8 cellular contexts compared by ENCODE assay signal in genomic region chr2:149331023-149331400, GRCh38. TPM values are rescaled to one million over a fixed set of nuclear protein-coding genes. Genes with fewer than 3 reads are reported as not detected.
DNase-seq lines count a peak whose midpoint lies in the region; ATAC-seq, FAIRE-seq and TF ChIP-seq lines count a peak whose summit lies in the region.

No MANE protein-coding gene starts in this region.

- no peak for TF ChIP-seq RAD21 in H1 (IDR thresholded peaks at IDR 0.05 in 1 of 2, conservative IDR thresholded peaks at IDR 0.05 in 1 of 2; ENCODE audit: low read depth in 2 of 2, low read length in 2 of 2)

- H2BK120ac ChIP-seq in H1 (replicated peaks; ENCODE audit: low read depth, low read length), result no peak overlapping the region

- H3K23ac ChIP-seq in H1 (ENCODE audit: insufficient read length), result no peak overlapping the region

- H3K4me2 ChIP-seq in H1 (ENCODE audit: insufficient read depth in 1 of 2, low read depth in 2 of 2, low read length in 2 of 2), result peak overlapping the region; percentile 99 to 100

- TF ChIP-seq EP300 in H1 (IDR thresholded peaks at IDR 0.05; ENCODE audit: borderline replicate concordance in 1 of 2, low read depth in 2 of 2, low read length in 2 of 2), result no peak

- H3K23me2 ChIP-seq in H1 (ENCODE audit: low read depth, low read length), result peaks cover 14% of the 10 kb centered on the region; the same call in 1 of the 2 replicates

- peak overlapping the region; percentile 64; the same call in 1 of the 2 replicates for H4K8ac ChIP-seq in H1 (ENCODE audit: extremely low read depth, insufficient read depth, low read length)

- POLR2A ChIA-PET in AG04450 (lab: Yijun Ruan, JAX), result no interaction called here
- POLR2A ChIA-PET in H1 (lab: Charles Lee; ENCODE audit: partially characterized antibody), result interaction anchor here (1.2 to 1.3 kb wide), 2 partner anchors 13 to 254 kb away, joined by 3 to 4 read pairs; no protein-coding TSS in a partner anchor

- peak overlapping the region in 3 of 4 experiments; percentile 52 to 66 (median 53); a peak in 6 of 7 replicates for H3K9ac ChIP-seq in H1 (replicated peaks in 1 of 4; ENCODE audit: extremely low read depth in 1 of 4, low read depth in 3 of 4, low read length in 3 of 4)

- no peak overlapping the region for H3K56ac ChIP-seq in H1 (replicated peaks; ENCODE audit: insufficient read length, low read depth, low read length)

- no peak overlapping the region for H3K4ac ChIP-seq in H1 (replicated peaks; ENCODE audit: insufficient read length, low read depth, low read length)

- H3K36me3 Mint-ChIP-seq in nephron progenitor cell (ENCODE audit: low read depth), result no peaks in the 10 kb centered on the region

- H3K14ac ChIP-seq in H1 (ENCODE audit: insufficient read length), result no peak overlapping the region

- H3K27ac ChIP-seq in AG04450 (ENCODE audit: low read depth, low read length), result peak overlapping the region; percentile 4
- no peak overlapping the region for H3K27ac ChIP-seq in H1 (ENCODE audit: low read depth, low read length)

- H3K4me3 ChIP-seq in AG04450 (ENCODE audit: low read depth, low read length), result peak overlapping the region; percentile 69
- H3K4me3 ChIP-seq in H1 (ENCODE audit: extremely low read depth in 1 of 4, insufficient read depth in 2 of 4, low read depth in 3 of 4, low read length in 4 of 4), result peak overlapping the region; percentile 64 to 89 (median 80)

- H3K9me3 ChIP-seq in AG04450 (ENCODE audit: control insufficient read depth, insufficient read depth, low read length) (peaks cover 2% of the 10 kb centered on the region; the same call in 1 of the 2 replicates), H1 (ENCODE audit: insufficient read depth in 2 of 2, low read depth in 1 of 2, low read length in 1 of 2) (no peaks in the 10 kb centered on the region)

- ATAC-seq in HG02623 (IDR thresholded peaks at IDR 0.05; ENCODE audit: unreplicated experiment), result no peak

- no peaks in the 10 kb centered on the region for H3K9me3 Mint-ChIP-seq in nephron progenitor cell

- peak overlapping the region; percentile 95 for H2AFZ ChIP-seq in H1 (ENCODE audit: low read length)

- H4K20me1 ChIP-seq in H1 (replicated peaks in 1 of 2; ENCODE audit: control insufficient read depth in 1 of 2, insufficient read depth in 2 of 2, low read length in 2 of 2), result no peaks in the 10 kb centered on the region

- H3K79me2 ChIP-seq in H1 (ENCODE audit: control insufficient read depth in 1 of 2, insufficient read depth in 2 of 2, low read length in 2 of 2), result peaks cover 0 to 8% of the 10 kb centered on the region in 2 experiments; a peak in 2 of 4 replicates

- peaks cover 20% of the 10 kb centered on the region for H3K27me3 Mint-ChIP-seq in nephron progenitor cell (ENCODE audit: low read depth, poor library complexity)

- no peak for TF ChIP-seq CTCF in AG04450 (IDR thresholded peaks at IDR 0.05; ENCODE audit: low read depth, low read length)
- no peak for TF ChIP-seq CTCF in H1 (IDR thresholded peaks at IDR 0.05; ENCODE audit: control extremely low read depth in 1 of 3, insufficient read depth in 1 of 3, low read depth in 1 of 3, low read length in 3 of 3)
- TF ChIP-seq CTCF in nephron progenitor cell (IDR thresholded peaks at IDR 0.05), result no peak

- no peaks in the 10 kb centered on the region for H3K36me3 ChIP-seq in H1 (ENCODE audit: control insufficient read depth in 2 of 4, insufficient read depth in 4 of 4, low read length in 3 of 4)

- no peak overlapping the region for H2BK12ac ChIP-seq in H1 (ENCODE audit: low read depth, low read length)

- H3K27me3 ChIP-seq in AG04450 (ENCODE audit: control insufficient read depth, insufficient read depth, low read length) (peaks cover 12% of the 10 kb centered on the region), H1 (replicated peaks in 1 of 4; ENCODE audit: control insufficient read depth in 3 of 4, extremely low read depth in 1 of 4, insufficient read depth in 3 of 4, low read length in 3 of 4) (no peaks in the 10 kb centered on the region; a peak in 3 of 7 replicates)

- H2AK5ac ChIP-seq in H1 (ENCODE audit: low read depth, low read length), result 0 out of 2 replicates have a peak overlapping the region, but pooled peaks have one; percentile 1

- WGBS in H1 (ENCODE audit: extremely low coverage in 1 of 2, insufficient coverage in 1 of 2, insufficient read length in 1 of 2, insufficient replicate concordance in 2 of 2, low coverage in 1 of 2, low lambda C conversion rate in 2 of 2, missing lambda C conversion rate in 1 of 2), 2 experiments, result 2% methylated on average over 19 of the region's 19 CpGs; no CpG with 5 or more reads in 1 of the 2 experiments

- H3K4me1 ChIP-seq in H1 (replicated peaks in 1 of 4; ENCODE audit: control insufficient read depth in 3 of 4, insufficient read depth in 4 of 4, low read length in 3 of 4), result peaks cover 0 to 7% (median 4%) of the 10 kb centered on the region in 4 experiments; a peak in 2 of 7 replicates

- H2BK20ac ChIP-seq in H1 (ENCODE audit: low read length), result no peak overlapping the region

- H3K79me1 ChIP-seq in H1 (ENCODE audit: low read depth, low read length), result no peaks in the 10 kb centered on the region

- no peak for TF ChIP-seq POLR2A in H1 (IDR thresholded peaks at IDR 0.05; ENCODE audit: control extremely low read depth in 1 of 2, low read depth in 2 of 2, low read length in 2 of 2)

- no peak for DNase-seq in AG04450 (ENCODE audit: low read depth, low spot score)
- peak; percentile 44 for DNase-seq in HuH-7.5 (ENCODE audit: low spot score)
- DNase-seq in H1 (ENCODE audit: low read depth in 1 of 2, low spot score in 2 of 2), result no peak
- DNase-seq in nephron progenitor cell, result no peak
- no peak for DNase-seq in HK-2 (ENCODE audit: unreplicated experiment)
- DNase-seq in activated CD4-positive, alpha-beta T cell treated with anti-CD3 and anti-CD28 coated beads for 4 hours, result no peak
- DNase-seq in AML-193 (lab: John Stamatoyannopoulos, UW), result no peak

- H2BK5ac ChIP-seq in H1 (ENCODE audit: low read depth, low read length), result no peak overlapping the region

- H3K4me3 Mint-ChIP-seq in nephron progenitor cell, result peak overlapping the region; percentile 93

- H2BK15ac ChIP-seq in H1 (ENCODE audit: low read length), result peak overlapping the region; percentile 40; the same call in 1 of the 2 replicates

- H3K27ac Mint-ChIP-seq in nephron progenitor cell, result no peak overlapping the region

- no peak for FAIRE-seq in H1 (lab: Jason Lieb, UNC)

- H4K5ac ChIP-seq in H1 (ENCODE audit: insufficient read length, low read depth, low read length), result no peak overlapping the region

- H3K4me1 Mint-ChIP-seq in nephron progenitor cell, result peaks cover 30% of the 10 kb centered on the region

- peak overlapping the region; percentile 42; the same call in 1 of the 2 replicates for H3K18ac ChIP-seq in H1 (ENCODE audit: extremely low read depth, low read length)

- CTCF ChIA-PET in AG04450 (lab: Charles Lee), result interaction anchor here (1.8 to 3.1 kb wide), 2 partner anchors 230 to 314 kb away, joined by 8 to 15 read pairs; no protein-coding TSS in a partner anchor
- CTCF ChIA-PET in H1 (lab: Charles Lee; ENCODE audit: partially characterized antibody), result interaction anchor here (0.7 to 4.1 kb wide), 8 partner anchors 17 to 952 kb away, joined by 3 to 22 read pairs (median 4); no protein-coding TSS in a partner anchor

- H4K91ac ChIP-seq in H1 (replicated peaks; ENCODE audit: insufficient read length, low read length), result peak overlapping the region; percentile 82

TF ChIP-seq in H1, 55 proteins besides CTCF, POLR2A, EP300 and RAD21:
- TF ChIP-seq KDM4A (IDR thresholded peaks at IDR 0.05; ENCODE audit: low read depth, low read length, severe bottlenecking) (peak; percentile 71), EGR1 (IDR thresholded peaks at IDR 0.05; ENCODE audit: borderline replicate concordance, low read depth, low read length) (no peak)

RNA-seq across cellular contexts. Expression of gene LYPD6, which starts 0.6 kb away (rescaled TPM):
- 1.1 and 1.3 TPM in 2 replicates for polyA plus RNA-seq in AG04450 (2011; rRNA removed)
- polyA minus RNA-seq in AG04450 (2011; rRNA and poly(A)+ RNA removed), result 1.5 and 1.7 TPM in 2 replicates
- 8.8 and 8.9 TPM in 2 replicates for total RNA-seq in H1 (2021; fragmentation: NEBNext Ultra II Directional; extraction: Animal tissue kit (Norgen Biotek cat#: 25700))
- 4.4 and 5.6 TPM in 2 replicates for polyA plus RNA-seq in H1 (2011; rRNA removed)
- polyA plus RNA-seq in H1 (2011; cell fraction: cytosol; rRNA removed), result 5.8 TPM
- polyA plus RNA-seq in H1 (2011; cell fraction: nucleus; rRNA removed), result 6.9 TPM
- polyA plus RNA-seq in H1 (2012, experiment 1 of 2), result 4.4 to 7.8 TPM (median 5.4 TPM) in 4 replicates
- 0.84 TPM for polyA plus RNA-seq in H1 (2012, experiment 2 of 2)
- polyA plus RNA-seq in H1 (2013, experiment 1 of 2), result 3.3 TPM
- polyA plus RNA-seq in H1 (2013, experiment 2 of 2), result 3.9 TPM
- polyA minus RNA-seq in H1 (2011; rRNA and poly(A)+ RNA removed), result 16.3 and 16.8 TPM in 2 replicates
- polyA minus RNA-seq in H1 (2011; cell fraction: cytosol; rRNA and poly(A)+ RNA removed), result 5.8 TPM
- polyA minus RNA-seq in H1 (2011; cell fraction: nucleus; rRNA and poly(A)+ RNA removed), result 14.0 TPM
